Comparison of ENCODE assay signal across 1 cellular context in genomic region chr19:5914358-5914774, GRCh38.
TF ChIP-seq lines count a peak whose summit lies in the region.

No MANE protein-coding gene starts in this region.

TF ChIP-seq in HCT116, 20 proteins besides CTCF, POLR2A, EP300 and RAD21 (continued from another document):
- TF ChIP-seq REST (IDR thresholded peaks at IDR 0.05; ENCODE audit: low read depth): no peak
- no peak for TF ChIP-seq ATF3 (IDR thresholded peaks at IDR 0.05)
TF ChIP-seq in HCT116: peak in this region for 0.
